ENCODE assay signal across 23 cellular contexts in the genomic region with DNA sequence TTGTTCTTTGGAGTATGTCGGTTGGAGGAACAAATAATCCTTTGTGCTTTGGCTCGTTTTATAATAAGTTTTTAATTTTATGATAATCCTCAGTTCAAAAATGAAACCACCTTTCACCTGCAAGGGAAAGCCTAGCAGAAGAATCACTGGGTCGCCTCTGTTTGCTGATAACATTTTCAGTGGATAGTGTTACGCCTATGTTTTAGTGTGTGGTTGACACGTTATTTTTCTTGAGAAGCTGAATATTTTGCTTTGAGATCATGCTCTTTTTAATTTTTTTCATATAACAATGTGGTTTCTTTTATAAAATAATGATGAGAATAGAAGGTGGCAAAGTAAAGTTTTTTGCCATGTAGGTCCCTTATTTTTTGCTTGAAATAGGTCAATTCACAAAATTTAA.
"Had no signal": no experiment of that assay in that cellular context is flagged by ENCODE, and none has a peak within 500 bp of the region (broad histone marks: within the 10 kb centered on the region; RNA-seq: fewer than 3 reads in every experiment).

No MANE protein-coding gene starts in this region.

- H3K27me3 Mint-ChIP-seq: IgD-negative memory B cell had no signal

- H3K27me3 ChIP-seq: MG63 had no signal

- H3K4me3 ChIP-seq: MG63 had no signal

- ATAC-seq: Panc1, PC-3 had no signal

- H3K9me3 ChIP-seq: MG63 had no signal

- H3K4me1 Mint-ChIP-seq: IgD-negative memory B cell had no signal

- H3K4me3 Mint-ChIP-seq: IgD-negative memory B cell had no signal

- H3K36me3 Mint-ChIP-seq: IgD-negative memory B cell had no signal

- H3K27ac ChIP-seq: RWPE1 had no signal

- DNase-seq: KBM-7; MG63; NCI-H1092; NCI-H1105 treated with DMSO at 0.1 percent for 48 hours; NCI-H1417 treated with DMSO at 0.1 percent for 48 hours; NCI-H146; NCI-H1694 treated with DMSO at 0.1 percent for 48 hours; NCI-H1930; NCI-H2081; NCI-H2107; NCI-H2171; NCI-H226; NCI-H446; NCI-H510A; NCI-H524 treated with DMSO at 0.1 percent for 48 hours; NCI-H69; NCI-H774; NK-92 treated with Interleukin-12 subunit alpha and Interleukin-12 subunit beta, amount 100 ng/mL, for 24 hours; PC-3; SHP77 had no signal

- H3K27ac Mint-ChIP-seq: IgD-negative memory B cell had no signal

- H3K36me3 ChIP-seq: MG63 had no signal
